Comparison of ENCODE assay signal across 32 cellular contexts in genomic region chr12:97385121-97385520, GRCh38.
"Had no signal": no experiment of that assay in that cellular context is flagged by ENCODE, and none has a peak within 500 bp of the region (broad histone marks: within the 10 kb centered on the region; RNA-seq: fewer than 3 reads in every experiment).

No MANE protein-coding gene starts in this region.

- H3K9me3 Mint-ChIP-seq: activated CD4-positive, alpha-beta memory T cell treated with anti-CD3 and anti-CD28 coated beads, Interleukin-2, amount 10 ng/mL, durations not matched to agents 7 days and 5 days; activated naive CD8-positive, alpha-beta T cell treated with anti-CD3 and anti-CD28 coated beads for 36 hours; activated T-cell treated with anti-CD3 and anti-CD28 coated beads, Interleukin-2, amount 50 U/mL, for 72 hours; T-helper 1 cell treated with Interleukin-12 subunit alpha and Interleukin-12 subunit beta and Interleukin-4 antibody, amounts not matched to agents 30 μg/mL and 1 μg/mL, for 36 hours; T-helper 2 cell treated with Interferon-gamma antibody and Interleukin-4, amounts not matched to agents 5 μg/mL and 100 μg/mL, for 36 hours had no signal

- H3K4me3 ChIP-seq: ascending aorta, PC-9 had no signal

- H3K4me2 ChIP-seq: PC-9 had no signal

- H3K4me3 Mint-ChIP-seq: activated B cell treated with CpG ODN at 0.5 μM for 24 hours; activated CD4-positive, alpha-beta memory T cell treated with anti-CD3 and anti-CD28 coated beads, Interleukin-2, amount 10 ng/mL, durations not matched to agents 7 days and 5 days; activated naive CD8-positive, alpha-beta T cell treated with anti-CD3 and anti-CD28 coated beads for 36 hours; activated T-cell treated with anti-CD3 and anti-CD28 coated beads, Interleukin-2, amount 50 U/mL, for 72 hours; activated T-helper 17 cell treated with anti-CD3 and anti-CD28 coated beads, Interleukin-2, amount 50 U/mL, for 72 hours; T-helper 1 cell treated with Interleukin-12 subunit alpha and Interleukin-12 subunit beta and Interleukin-4 antibody, amounts not matched to agents 30 μg/mL and 1 μg/mL, for 36 hours; T-helper 2 cell treated with Interferon-gamma antibody and Interleukin-4, amounts not matched to agents 5 μg/mL and 100 μg/mL, for 36 hours had no signal

- FAIRE-seq: bronchial epithelial cell, TTC549 had no signal

- H3K4me1 Mint-ChIP-seq: activated B cell treated with CpG ODN at 0.5 μM for 24 hours; activated CD4-positive, alpha-beta memory T cell treated with anti-CD3 and anti-CD28 coated beads, Interleukin-2, amount 10 ng/mL, durations not matched to agents 7 days and 5 days; activated naive CD8-positive, alpha-beta T cell treated with anti-CD3 and anti-CD28 coated beads for 36 hours; activated T-helper 17 cell treated with anti-CD3 and anti-CD28 coated beads, Interleukin-2, amount 50 U/mL, for 72 hours had no signal

- H3K27ac Mint-ChIP-seq: activated B cell treated with CpG ODN at 0.5 μM for 24 hours; activated CD4-positive, alpha-beta memory T cell treated with anti-CD3 and anti-CD28 coated beads, Interleukin-2, amount 10 ng/mL, durations not matched to agents 7 days and 5 days; activated naive CD8-positive, alpha-beta T cell treated with anti-CD3 and anti-CD28 coated beads for 36 hours; activated T-cell treated with anti-CD3 and anti-CD28 coated beads, Interleukin-2, amount 50 U/mL, for 72 hours; activated T-helper 17 cell treated with anti-CD3 and anti-CD28 coated beads, Interleukin-2, amount 50 U/mL, for 72 hours; T-helper 1 cell treated with Interleukin-12 subunit alpha and Interleukin-12 subunit beta and Interleukin-4 antibody, amounts not matched to agents 30 μg/mL and 1 μg/mL, for 36 hours; T-helper 2 cell treated with Interferon-gamma antibody and Interleukin-4, amounts not matched to agents 5 μg/mL and 100 μg/mL, for 36 hours had no signal

- H3K36me3 Mint-ChIP-seq: activated naive CD8-positive, alpha-beta T cell treated with anti-CD3 and anti-CD28 coated beads for 36 hours had no signal

- DNase-seq: activated B cell treated with CpG ODN at 0.5 μM for 24 hours; activated CD4-positive, alpha-beta memory T cell treated with anti-CD3 and anti-CD28 coated beads, Interleukin-2, amount 10 ng/mL, durations not matched to agents 7 days and 5 days; activated CD4-positive, alpha-beta T cell treated with anti-CD3 and anti-CD28 coated beads for 4 hours; activated CD4-positive, CD25-positive, alpha-beta regulatory T cell treated with anti-CD3 and anti-CD28 coated beads, Interleukin-2, amount 50 U/mL, for 72 hours; activated effector memory CD4-positive, alpha-beta T cell treated with anti-CD3 and anti-CD28 coated beads, Interleukin-2, amount 50 U/mL, for 16 hours; activated naive CD4-positive, alpha-beta T cell; activated naive CD4-positive, alpha-beta T cell treated with anti-CD3 and anti-CD28 coated beads, Interleukin-2, amount 50 U/mL, for 16 hours; activated naive CD8-positive, alpha-beta T cell treated with anti-CD3 and anti-CD28 coated beads for 36 hours; activated T-cell treated with anti-CD3 and anti-CD28 coated beads, Interleukin-2, amount 50 U/mL, for 1 hour; activated T-cell treated with anti-CD3 and anti-CD28 coated beads, Interleukin-2, amount 50 U/mL, for 72 hours; amniotic stem cell; caudate nucleus; cerebellar nuclear complex; Karpas-422; KBM-7; NCI-H1048; NCI-H1105 treated with DMSO at 0.1 percent for 48 hours; NCI-H1436; NCI-H1694; NCI-H1930; NCI-H2081 treated with DMSO at 0.1 percent for 48 hours; NCI-H226; NCI-H446 treated with DMSO at 0.1 percent for 48 hours; NCI-H524; PC-9; Right ventricle myocardium superior had no signal

- H3K4me1 ChIP-seq: ascending aorta had no signal

- ATAC-seq: activated T-cell treated with anti-CD3 and anti-CD28 coated beads, Interleukin-2, amount 50 U/mL, for 72 hours; activated T-helper 17 cell treated with anti-CD3 and anti-CD28 coated beads, Interleukin-2, amount 50 U/mL, for 72 hours had no signal

- H3K36me3 ChIP-seq: ascending aorta had no signal

- H3K27ac ChIP-seq: ascending aorta, PC-9 had no signal

- H3K27me3 Mint-ChIP-seq: activated B cell treated with CpG ODN at 0.5 μM for 24 hours; activated CD4-positive, alpha-beta memory T cell treated with anti-CD3 and anti-CD28 coated beads, Interleukin-2, amount 10 ng/mL, durations not matched to agents 7 days and 5 days; activated naive CD8-positive, alpha-beta T cell treated with anti-CD3 and anti-CD28 coated beads for 36 hours had no signal

- H2AFZ ChIP-seq: PC-9 had no signal

- H3K9me3 ChIP-seq: ascending aorta had no signal

- H3K27me3 ChIP-seq: ascending aorta had no signal
